ENCODE assay signal across 13 cellular contexts in the genomic region with DNA sequence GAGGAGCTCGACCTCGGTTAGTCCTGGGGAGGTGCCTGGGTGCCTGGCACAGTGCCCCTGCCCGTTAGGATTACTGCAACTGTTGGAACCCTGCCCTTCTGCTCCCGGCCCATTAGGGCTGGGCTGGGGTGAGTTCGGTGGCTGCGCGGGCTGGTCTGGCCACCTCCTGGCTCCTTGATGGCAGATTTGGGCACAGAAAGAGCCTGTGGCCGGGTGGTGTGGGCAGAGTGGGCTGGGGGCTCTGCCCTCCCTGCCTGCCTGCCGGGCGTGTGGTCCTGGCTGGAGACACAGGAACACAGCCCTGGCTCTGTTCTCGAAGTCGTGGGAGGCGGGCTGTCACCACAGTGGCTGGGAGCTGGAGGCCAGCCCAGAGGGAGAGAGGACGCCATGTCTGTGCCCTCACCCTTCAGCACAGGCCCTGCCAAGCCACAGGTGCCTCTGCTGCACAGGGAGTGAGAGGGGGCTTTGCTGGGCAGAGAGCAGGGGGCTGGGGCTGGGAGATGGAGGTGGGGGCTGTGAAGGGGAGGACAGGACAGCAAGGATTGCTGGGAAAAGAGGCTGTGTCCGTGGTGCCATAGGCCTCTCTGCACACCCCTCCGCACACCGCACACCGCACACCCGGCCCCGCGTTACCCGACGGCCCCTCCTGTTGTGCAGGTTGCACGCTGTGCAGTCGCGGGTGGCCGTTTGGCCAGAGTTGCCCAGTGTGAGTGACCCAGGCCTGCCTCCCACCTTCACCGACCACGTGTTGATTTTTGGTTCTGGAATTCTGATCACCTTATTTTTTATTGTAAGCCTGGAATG.
DNase-seq lines count a peak whose midpoint lies in the region; ATAC-seq lines count a peak whose summit lies in the region.
"Had no signal": no experiment of that assay in that cellular context is flagged by ENCODE, and none has a peak within 500 bp of the region (broad histone marks: within the 10 kb centered on the region; RNA-seq: fewer than 3 reads in every experiment).

No MANE protein-coding gene starts in this region.

- H3K9me3 ChIP-seq in adipocyte (ENCODE audit: control insufficient read depth, low read length), result no peaks in the 10 kb centered on the region
- H3K9me3 ChIP-seq: A549 had no signal

- ATAC-seq in GM21360 (IDR thresholded peaks at IDR 0.05; ENCODE audit: unreplicated experiment), result no peak
- ATAC-seq: A549; stimulated activated naive CD8-positive, alpha-beta T cell treated with anti-CD3 and anti-CD28 coated beads, Interleukin-15, Interleukin-2, amounts not matched to agents 100 U/mL and 50 U/mL, for 24 hours had no signal

- H3K9ac ChIP-seq in adipocyte (ENCODE audit: low read length), result peak overlapping the region; percentile 58
- H3K9ac ChIP-seq: neural progenitor cell had no signal

- H3K4me1 ChIP-seq in adipocyte (ENCODE audit: control insufficient read depth, insufficient read depth, low read length), result peaks cover 75% of the 10 kb centered on the region
- H3K4me1 ChIP-seq: neural progenitor cell had no signal

- H3K36me3 ChIP-seq in adipocyte (ENCODE audit: control insufficient read depth, insufficient read depth, low read length, severe bottlenecking), result no peaks in the 10 kb centered on the region
- H3K36me3 ChIP-seq: neural progenitor cell had no signal

- H3K4me3 ChIP-seq in adipocyte (ENCODE audit: low read length), result no peak overlapping the region
- H3K4me3 ChIP-seq: A549, neural progenitor cell had no signal

- H3K27me3 ChIP-seq in adipocyte (replicated peaks; ENCODE audit: control insufficient read depth, insufficient read depth, low read length), result no peaks in the 10 kb centered on the region
- H3K27me3 ChIP-seq: neural progenitor cell had no signal

- peak; percentile 38 for DNase-seq in AG08395 (ENCODE audit: low spot score)
- DNase-seq in adipocyte (ENCODE audit: low read depth), result no peak
- peak; percentile 27 to 79 (median 58) for DNase-seq in head of caudate nucleus
- peak; percentile 61 for DNase-seq in pons (ENCODE audit: low spot score)
- no peak for DNase-seq in EL
- no peak for DNase-seq in activated CD4-positive, alpha-beta T cell treated with anti-CD3 and anti-CD28 coated beads for 4 hours
- DNase-seq in HCEC 1CT, result no peak
- DNase-seq: kidney; NCI-H2171; stimulated activated naive CD8-positive, alpha-beta T cell treated with anti-CD3 and anti-CD28 coated beads, Interleukin-15, Interleukin-2, amounts not matched to agents 100 U/mL and 50 U/mL, for 24 hours had no signal

- intact Hi-C loops in head of caudate nucleus (cut with DNase I), result no loop called here

Comparison
In these comparisons a context has a peak if more than half of its experiments do, and no peak if none do; other contexts are left out.
1. DNase-seq: peak in AG08395 (single experiment), head of caudate nucleus (42 of 42) and pons (single experiment); none in adipocyte (single experiment), EL (single experiment), activated CD4-positive, alpha-beta T cell treated with anti-CD3 and anti-CD28 coated beads for 4 hours (0 of 2) and HCEC 1CT (single experiment).